Comparison of ENCODE assay signal across 10 cellular contexts in the genomic region with DNA sequence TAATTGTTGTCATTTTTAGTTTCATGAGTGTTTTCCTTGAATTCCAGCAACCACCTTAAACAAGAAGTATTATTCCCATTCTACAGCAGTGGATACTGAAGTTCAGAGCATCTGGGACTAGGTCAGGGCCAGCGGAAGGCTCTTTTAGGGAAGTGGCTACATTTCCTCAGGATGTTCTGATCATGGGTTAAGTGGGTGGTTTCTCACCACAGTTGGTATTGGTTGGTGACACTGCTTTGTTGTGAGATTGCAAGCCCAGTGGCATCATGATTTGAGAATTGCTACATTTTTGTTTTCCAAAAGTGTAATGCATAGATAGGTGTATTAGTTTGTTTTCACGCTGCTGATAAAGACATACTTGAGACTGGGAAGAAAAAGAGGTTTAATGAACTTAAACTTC. TPM values are rescaled to one million over a fixed set of nuclear protein-coding genes. Genes with fewer than 3 reads are reported as not detected.
DNase-seq lines count a peak whose midpoint lies in the region; ATAC-seq lines count a peak whose summit lies in the region.
"Had no signal": no experiment of that assay in that cellular context is flagged by ENCODE, and none has a peak within 500 bp of the region (broad histone marks: within the 10 kb centered on the region; RNA-seq: fewer than 3 reads in every experiment).

No MANE protein-coding gene starts in this region.

- H3K4me3 Mint-ChIP-seq in CD4-positive, CD25-positive, alpha-beta regulatory T cell, result peak overlapping the region in 1 of 4 donors; percentile 47
- H3K4me3 Mint-ChIP-seq in T-cell, result no peak overlapping the region

- H3K9me3 ChIP-seq in CD4-positive, CD25-positive, alpha-beta regulatory T cell (ENCODE audit: control insufficient read depth in 2 of 2, low read length in 2 of 2), result no peaks in the 10 kb centered on the region

- no peak overlapping the region for H3K27ac ChIP-seq in CD4-positive, CD25-positive, alpha-beta regulatory T cell (ENCODE audit: insufficient read depth, low read length, poor library complexity, severe bottlenecking)

- peaks cover 45 to 56% (median 50%) of the 10 kb centered on the region in 4 donors for H3K4me1 Mint-ChIP-seq in CD4-positive, CD25-positive, alpha-beta regulatory T cell
- H3K4me1 Mint-ChIP-seq in T-cell, result peaks cover 46 to 66% (median 62%) of the 10 kb centered on the region in 3 donors

- peak in 1 of 3 donors; percentile 14 for DNase-seq in CD4-positive, CD25-positive, alpha-beta regulatory T cell
- peak in 6 of 34 experiments; percentile 2 to 15 (median 6) for DNase-seq in T-cell
- DNase-seq in lung microvascular endothelial cell (ENCODE audit: low read depth in 2 of 2), result peak; percentile 23 to 34
- DNase-seq in NCI-H1092 (lab: John Stamatoyannopoulos, UW), result no peak
- no peak for DNase-seq in NCI-H1092 treated with DMSO at 0.1 percent for 48 hours (lab: John Stamatoyannopoulos, UW)
- DNase-seq: cortex of kidney, NCI-H2171 had no signal

- peak overlapping the region; percentile 48 for H3K4me3 ChIP-seq in CD4-positive, CD25-positive, alpha-beta regulatory T cell (ENCODE audit: low read depth, low read length)

- peak overlapping the region in 1 of 3 donors; percentile 2 for H3K27ac Mint-ChIP-seq in CD4-positive, CD25-positive, alpha-beta regulatory T cell
- peak overlapping the region; percentile 5 to 70 for H3K27ac Mint-ChIP-seq in T-cell

- POLR2A ChIA-PET in T-cell (lab: Charles Lee), result no interaction called here

- H3K9me3 Mint-ChIP-seq in CD4-positive, CD25-positive, alpha-beta regulatory T cell, result peaks cover 0 to 2% (median 0%) of the 10 kb centered on the region in 7 donors
- H3K9me3 Mint-ChIP-seq in T-cell, result no peaks in the 10 kb centered on the region

- no peak for ATAC-seq in CD4-positive, CD25-positive, alpha-beta regulatory T cell (ENCODE audit: low read depth in 2 of 2)
- peak; percentile 38 for ATAC-seq in GM18520 (IDR thresholded peaks at IDR 0.05; ENCODE audit: unreplicated experiment)
- peak in 2 of 4 experiments; percentile 22 to 48 for ATAC-seq in T-cell (replicated peaks in 1 of 4)
- no peak for ATAC-seq in HG03571 (IDR thresholded peaks at IDR 0.05; ENCODE audit: unreplicated experiment)
- ATAC-seq in GM18868 (IDR thresholded peaks at IDR 0.05; ENCODE audit: unreplicated experiment), result no peak

- H3K36me3 ChIP-seq in CD4-positive, CD25-positive, alpha-beta regulatory T cell (ENCODE audit: control insufficient read depth, insufficient read depth, low read length), result peaks cover 5% of the 10 kb centered on the region

- no peaks in the 10 kb centered on the region for H3K27me3 Mint-ChIP-seq in CD4-positive, CD25-positive, alpha-beta regulatory T cell
- H3K27me3 Mint-ChIP-seq in T-cell, result no peaks in the 10 kb centered on the region

- peaks cover 23% of the 10 kb centered on the region for H3K4me1 ChIP-seq in CD4-positive, CD25-positive, alpha-beta regulatory T cell (ENCODE audit: control insufficient read depth, insufficient read depth, low read length, poor library complexity, severe bottlenecking)

- peaks cover 22% of the 10 kb centered on the region for H3K36me3 Mint-ChIP-seq in CD4-positive, CD25-positive, alpha-beta regulatory T cell
- peaks cover 24% of the 10 kb centered on the region for H3K36me3 Mint-ChIP-seq in T-cell

- no peaks in the 10 kb centered on the region for H3K27me3 ChIP-seq in CD4-positive, CD25-positive, alpha-beta regulatory T cell (ENCODE audit: control insufficient read depth, insufficient read depth, low read length)

- CTCF ChIA-PET in T-cell (lab: Charles Lee), result no interaction called here

RNA-seq across cellular contexts. Expression of a gene that starts 47.1 kb away (rescaled TPM):
- total RNA-seq in CD4-positive, CD25-positive, alpha-beta regulatory T cell, result 348 TPM
- polyA plus RNA-seq in CD4-positive, CD25-positive, alpha-beta regulatory T cell, result 10 to 100 TPM; 25.6 to 44.9 (median 32.2) TPM
- 100 to 1,000 TPM; 150 to 321 (median 229) TPM for total RNA-seq in T-cell
- total RNA-seq in lung microvascular endothelial cell, result 43.6 and 50.2 TPM in 2 replicates

Comparison
In these comparisons a context has a peak if more than half of its experiments do, and no peak if none do; other contexts are left out.
1. DNase-seq: peak in lung microvascular endothelial cell (2 of 2); none in NCI-H1092 (single experiment) and NCI-H1092 treated with DMSO at 0.1 percent for 48 hours (single experiment).